ENCODE assay signal across 10 cellular contexts in genomic region chr2:218959761-218960195, GRCh38. TPM values are rescaled to one million over a fixed set of nuclear protein-coding genes. Genes with fewer than 3 reads are reported as not detected.
DNase-seq lines count a peak whose midpoint lies in the region; ATAC-seq, FAIRE-seq and TF ChIP-seq lines count a peak whose summit lies in the region.
"Had no signal": no experiment of that assay in that cellular context is flagged by ENCODE, and none has a peak within 500 bp of the region (broad histone marks: within the 10 kb centered on the region; RNA-seq: fewer than 3 reads in every experiment).

No MANE protein-coding gene starts in this region.

- H3K4me3 Mint-ChIP-seq in HFFc6, result no peak overlapping the region; the same call in 1 of the 2 replicates

- TF ChIP-seq RAD21 in neural cell (conservative IDR thresholded peaks at IDR 0.05), result no peak

- peaks cover 0 to 5% (median 0%) of the 10 kb centered on the region in 11 experiments; a peak in 4 of 22 replicates for H3K9me3 ChIP-seq in BLaER1 treated with 17β-estradiol and CSF1 and Interleukin-3, amounts not matched to agents 10 nM and 100 nM (replicated peaks in 1 of 11)
- H3K9me3 ChIP-seq in neural cell (ENCODE audit: low read length), result no peaks in the 10 kb centered on the region

- H3F3A ChIP-seq in neural cell (ENCODE audit: insufficient read depth, low read length, poor library complexity, severe bottlenecking), result no peaks in the 10 kb centered on the region

- H3K36me3 Mint-ChIP-seq in HFFc6 (ENCODE audit: low read depth), result 0 out of 2 replicates have a peak, but pooled peaks cover 4% of the 10 kb centered on the region

- H3K79me2 ChIP-seq in neural cell (replicated peaks; ENCODE audit: insufficient read depth, low read length), result no peaks in the 10 kb centered on the region

- H3K4me2 ChIP-seq in BLaER1 treated with 17β-estradiol and CSF1 and Interleukin-3, amounts not matched to agents 10 nM and 100 nM, result peak overlapping the region; percentile 89 to 100 (median 98)
- no peak overlapping the region for H3K4me2 ChIP-seq in neural cell (ENCODE audit: low read length)

- H2AFZ ChIP-seq in neural cell (ENCODE audit: low read depth, low read length), result peak overlapping the region; percentile 33

- H3K9me3 Mint-ChIP-seq in HFFc6, result no peaks in the 10 kb centered on the region
- H3K9me3 Mint-ChIP-seq: activated CD4-positive, alpha-beta memory T cell treated with anti-CD3 and anti-CD28 coated beads, Interleukin-2, amount 10 ng/mL, durations not matched to agents 7 days and 5 days had no signal

- DNase-seq in HFFc6 (no peak), bronchial epithelial cell (ENCODE audit: low read depth) (no peak), NCI-H128 (lab: John Stamatoyannopoulos, UW; ENCODE audit: unreplicated experiment) (no peak), NCI-H446 treated with DMSO at 0.1 percent for 48 hours (lab: John Stamatoyannopoulos, UW) (no peak)

- TF ChIP-seq EP300 in neural cell (conservative IDR thresholded peaks at IDR 0.05; ENCODE audit: poor library complexity, severe bottlenecking), result no peak

- peaks cover 53 to 72% (median 61%) of the 10 kb centered on the region in 11 experiments for H3K27me3 ChIP-seq in BLaER1 treated with 17β-estradiol and CSF1 and Interleukin-3, amounts not matched to agents 10 nM and 100 nM
- H3K27me3 ChIP-seq in bronchial epithelial cell (ENCODE audit: control insufficient read depth, insufficient read depth, low read length) (peaks cover 24% of the 10 kb centered on the region), neural cell (ENCODE audit: insufficient read depth, low read depth, low read length) (peaks cover 22% of the 10 kb centered on the region)

- peaks cover 21% of the 10 kb centered on the region for H3K4me1 Mint-ChIP-seq in HFFc6 (ENCODE audit: low read depth)

- no peak for FAIRE-seq in bronchial epithelial cell (lab: Jason Lieb, UNC)

- peak overlapping the region in 10 of 11 experiments; percentile 46 to 66 (median 60); a peak in 16 of 22 replicates for H3K9ac ChIP-seq in BLaER1 treated with 17β-estradiol and CSF1 and Interleukin-3, amounts not matched to agents 10 nM and 100 nM
- H3K9ac ChIP-seq in neural cell (ENCODE audit: low read length), result peak overlapping the region; percentile 79

- H3K27ac ChIP-seq in BLaER1 treated with 17β-estradiol and CSF1 and Interleukin-3, amounts not matched to agents 10 nM and 100 nM, result no peak overlapping the region
- peak overlapping the region; percentile 45 for H3K27ac ChIP-seq in neural cell (ENCODE audit: low read length)

- H3K4me1 ChIP-seq in BLaER1 treated with 17β-estradiol and CSF1 and Interleukin-3, amounts not matched to agents 10 nM and 100 nM, result peaks cover 10 to 23% (median 18%) of the 10 kb centered on the region in 10 experiments; a peak in 19 of 20 replicates

- H3K27me3 Mint-ChIP-seq in HFFc6 (ENCODE audit: insufficient read depth), result peaks cover 51% of the 10 kb centered on the region

- no peaks in the 10 kb centered on the region for H3K36me3 ChIP-seq in BLaER1 treated with 17β-estradiol and CSF1 and Interleukin-3, amounts not matched to agents 10 nM and 100 nM
- H3K36me3 ChIP-seq in bronchial epithelial cell (ENCODE audit: control insufficient read depth, insufficient read depth, low read length) (no peaks in the 10 kb centered on the region), neural cell (ENCODE audit: insufficient read depth, low read length) (no peaks in the 10 kb centered on the region)

- TF ChIP-seq CTCF in HFFc6 (IDR thresholded peaks at IDR 0.05), result 0 out of 2 replicates have a peak, but pooled peaks have one; percentile 9
- TF ChIP-seq CTCF in bronchial epithelial cell (IDR thresholded peaks at IDR 0.05; ENCODE audit: insufficient read depth, low read length, severe bottlenecking), result no peak
- peak; percentile 31 for TF ChIP-seq CTCF in neural cell (IDR thresholded peaks at IDR 0.05; ENCODE audit: poor library complexity, severe bottlenecking)

- H3K9me2 ChIP-seq in neural cell (ENCODE audit: insufficient read depth, low read length), result no peaks in the 10 kb centered on the region

- ATAC-seq in HG03159 (IDR thresholded peaks at IDR 0.05; ENCODE audit: unreplicated experiment), result no peak
- no peak for ATAC-seq in HG02610 (IDR thresholded peaks at IDR 0.05; ENCODE audit: unreplicated experiment)

- H3K27ac Mint-ChIP-seq in HFFc6, result no peak overlapping the region
- H3K27ac Mint-ChIP-seq: activated CD4-positive, alpha-beta memory T cell treated with anti-CD3 and anti-CD28 coated beads, Interleukin-2, amount 10 ng/mL, durations not matched to agents 7 days and 5 days had no signal

- H3K4me3 ChIP-seq in BLaER1 treated with 17β-estradiol and CSF1 and Interleukin-3, amounts not matched to agents 10 nM and 100 nM, result peak overlapping the region; percentile 59 to 75 (median 66)
- H3K4me3 ChIP-seq in bronchial epithelial cell (ENCODE audit: low read depth, low read length) (peak overlapping the region; percentile 31), neural cell (ENCODE audit: low read length) (peak overlapping the region; percentile 71)

- peaks cover 0 to 31% (median 12%) of the 10 kb centered on the region in 11 experiments; a peak in 13 of 22 replicates for H4K20me1 ChIP-seq in BLaER1 treated with 17β-estradiol and CSF1 and Interleukin-3, amounts not matched to agents 10 nM and 100 nM
- H4K20me1 ChIP-seq in neural cell (ENCODE audit: insufficient read depth), result no peaks in the 10 kb centered on the region

TF ChIP-seq in neural cell, 6 proteins besides CTCF, POLR2A, EP300 and RAD21:
- no peak for TF ChIP-seq TAF1 (IDR thresholded peaks at IDR 0.05; ENCODE audit: low read depth)
- TF ChIP-seq MXI1 (conservative IDR thresholded peaks at IDR 0.05; ENCODE audit: poor library complexity, severe bottlenecking), result no peak
- no peak for TF ChIP-seq SMC3 (conservative IDR thresholded peaks at IDR 0.05; ENCODE audit: poor library complexity)
- TF ChIP-seq EZH2 (IDR thresholded peaks at IDR 0.05; ENCODE audit: borderline replicate concordance, insufficient read depth, low read length, poor library complexity, severe bottlenecking), result no peak
- no peak for TF ChIP-seq POLR2AphosphoS5 (IDR thresholded peaks at IDR 0.05)
- no peak for TF ChIP-seq REST (IDR thresholded peaks at IDR 0.05; ENCODE audit: borderline replicate concordance)

RNA-seq across cellular contexts. Expression of gene CDK5R2, which starts 0.3 kb away (rescaled TPM):
- under 1 TPM in 4 of 6 experiments, not detected in 2; 0.07 to 0.15 (median 0.08) TPM for total RNA-seq in HFFc6 (2021; fragmentation: NEBNext Ultra II Directional; extraction: Animal tissue kit (Norgen Biotek cat#: 25700))
- total RNA-seq in bronchial epithelial cell, result not detected in 2 replicates
- polyA plus RNA-seq in neural cell, result 2.0 and 3.1 TPM in 2 replicates
- 6.7 and 8.5 TPM in 2 replicates for polyA minus RNA-seq in neural cell
- total RNA-seq: activated CD4-positive, alpha-beta memory T cell treated with anti-CD3 and anti-CD28 coated beads, Interleukin-2, amount 10 ng/mL, durations not matched to agents 7 days and 5 days; HT-29 had no signal

RNA-seq across cellular contexts. Expression of gene FEV, which starts 25.2 kb away (rescaled TPM):
- total RNA-seq in HFFc6 (2021; fragmentation: NEBNext Ultra II Directional; extraction: Animal tissue kit (Norgen Biotek cat#: 25700)), result not detected
- not detected in 2 replicates for total RNA-seq in bronchial epithelial cell
- polyA plus RNA-seq in neural cell, result not detected in 2 replicates
- polyA minus RNA-seq in neural cell, result not detected in 2 replicates
- total RNA-seq: activated CD4-positive, alpha-beta memory T cell treated with anti-CD3 and anti-CD28 coated beads, Interleukin-2, amount 10 ng/mL, durations not matched to agents 7 days and 5 days; HT-29 had no signal

RNA-seq across cellular contexts. Expression of gene CRYBA2, which starts 33.4 kb away (rescaled TPM):
- total RNA-seq in HFFc6 (2021; fragmentation: NEBNext Ultra II Directional; extraction: Animal tissue kit (Norgen Biotek cat#: 25700)), result not detected
- total RNA-seq in bronchial epithelial cell, result not detected in 2 replicates
- polyA plus RNA-seq in neural cell, result not detected in 2 replicates
- polyA minus RNA-seq in neural cell, result not detected in 2 replicates
- total RNA-seq: activated CD4-positive, alpha-beta memory T cell treated with anti-CD3 and anti-CD28 coated beads, Interleukin-2, amount 10 ng/mL, durations not matched to agents 7 days and 5 days; HT-29 had no signal
